In the genomic region with DNA sequence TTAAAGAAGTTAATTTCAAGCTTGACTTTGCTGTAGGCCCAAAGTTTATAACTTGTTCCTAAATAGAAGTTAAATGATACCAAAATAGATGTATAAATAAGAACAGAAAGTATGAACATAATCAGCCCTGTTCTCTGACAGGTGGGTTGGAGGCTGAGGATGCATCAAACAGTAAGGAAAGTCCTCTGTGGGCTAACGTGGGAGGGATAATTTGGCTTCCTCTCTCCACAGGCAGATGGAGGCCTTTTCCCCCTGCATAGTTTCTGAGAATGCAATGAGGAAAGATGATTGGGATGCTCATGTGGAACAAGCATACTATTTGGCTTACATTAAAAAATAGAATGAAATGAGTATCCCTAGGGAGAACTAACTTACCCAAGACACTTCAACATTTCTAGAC, we compare ENCODE assay signal across 21 cellular contexts.
A peak's percentile ranks its signal among the peaks of the same experiment; 100 is the strongest.
DNase-seq lines count a peak whose midpoint lies in the region; ATAC-seq lines count a peak whose summit lies in the region.
"Had no signal": no experiment of that assay in that cellular context is flagged by ENCODE, and none has a peak within 500 bp of the region (broad histone marks: within the 10 kb centered on the region; RNA-seq: fewer than 3 reads in every experiment).

No MANE protein-coding gene starts in this region.

- ATAC-seq in HG03280 (IDR thresholded peaks at IDR 0.05; ENCODE audit: unreplicated experiment): no peak
- ATAC-seq: A549, GM12878 had no signal

- peak; percentile 67 for DNase-seq in Ammon's horn (ENCODE audit: low spot score)
- DNase-seq in middle frontal gyrus (ENCODE audit: extremely low spot score, low spot score): peak; percentile 13
- DNase-seq in superior temporal gyrus (ENCODE audit: extremely low spot score): peak; percentile 47
- no peak for DNase-seq in T-helper 9 cell
- DNase-seq: AML-193; BE2C; C1 segment of cervical spinal cord; CD4-positive, alpha-beta memory T cell; CD4-positive, CD25-positive, alpha-beta regulatory T cell; CD8-positive, alpha-beta memory T cell; COR-L47; DMS 273 treated with DMSO at 0.1 percent for 48 hours; DMS153; DMS53; DMS79; DND-41; EL; GDM1 had no signal
